In genomic region chr2:33342171-33342570, GRCh38 we compare ENCODE assay signal across 14 cellular contexts.
A peak's percentile ranks its signal among the peaks of the same experiment; 100 is the strongest.
DNase-seq lines count a peak whose midpoint lies in the region; ATAC-seq and TF ChIP-seq lines count a peak whose summit lies in the region.
"Had no signal": no experiment of that assay in that cellular context is flagged by ENCODE, and none has a peak within 500 bp of the region (broad histone marks: within the 10 kb centered on the region; RNA-seq: fewer than 3 reads in every experiment).

No MANE protein-coding gene starts in this region.

- peaks cover 6% of the 10 kb centered on the region for H3K4me1 Mint-ChIP-seq in stimulated activated memory B cell treated with anti-CD40 and anti-IgM and Interleukin-4, amounts not matched to agents 10 μg/mL and 1 μg/mL and 100 μg/mL, for 72 hours

- H3K27me3 ChIP-seq in spleen (replicated peaks in 1 of 7): no peaks in the 10 kb centered on the region
- H3K27me3 ChIP-seq: Peyer's patch had no signal

- peak overlapping the region; percentile 47 to 75 (median 60) for H3K27ac ChIP-seq in spleen
- H3K27ac ChIP-seq: Peyer's patch, SK-N-MC had no signal

- H3K27me3 Mint-ChIP-seq in stimulated activated memory B cell treated with anti-CD40 and anti-IgM and Interleukin-4, amounts not matched to agents 10 μg/mL and 1 μg/mL and 100 μg/mL, for 72 hours: peaks cover 22% of the 10 kb centered on the region

- H3K9me3 Mint-ChIP-seq in stimulated activated memory B cell treated with anti-CD40 and anti-IgM and Interleukin-4, amounts not matched to agents 10 μg/mL and 1 μg/mL and 100 μg/mL, for 72 hours: no peaks in the 10 kb centered on the region

- H3K36me3 ChIP-seq in spleen: no peaks in the 10 kb centered on the region
- H3K36me3 ChIP-seq: Peyer's patch had no signal

- no peaks in the 10 kb centered on the region for H3K9me3 ChIP-seq in spleen
- H3K9me3 ChIP-seq: Peyer's patch had no signal

- TF ChIP-seq POLR2A in spleen (IDR thresholded peaks at IDR 0.05): no peak

- intact Hi-C loops in spleen (cut with DNase I; ENCODE audit: low total_unique reads): no loop called here

- peaks cover 0 to 24% (median 4%) of the 10 kb centered on the region in 6 donors for H3K4me1 ChIP-seq in spleen
- H3K4me1 ChIP-seq: Peyer's patch had no signal

- H3K4me3 ChIP-seq in spleen: no peak overlapping the region
- H3K4me3 ChIP-seq: Peyer's patch, SK-N-MC had no signal

- TF ChIP-seq CTCF in spleen (IDR thresholded peaks at IDR 0.05 in 8 of 11, conservative IDR thresholded peaks at IDR 0.05 in 3 of 11): no peak

- no peak overlapping the region for H3K4me3 Mint-ChIP-seq in stimulated activated memory B cell treated with anti-CD40 and anti-IgM and Interleukin-4, amounts not matched to agents 10 μg/mL and 1 μg/mL and 100 μg/mL, for 72 hours
- H3K4me3 Mint-ChIP-seq: CD14-positive monocyte had no signal

- H3K36me3 Mint-ChIP-seq in stimulated activated memory B cell treated with anti-CD40 and anti-IgM and Interleukin-4, amounts not matched to agents 10 μg/mL and 1 μg/mL and 100 μg/mL, for 72 hours: no peaks in the 10 kb centered on the region
- H3K36me3 Mint-ChIP-seq: CD14-positive monocyte had no signal

- ATAC-seq in stimulated activated memory B cell treated with anti-CD40 and anti-IgM and Interleukin-4, amounts not matched to agents 10 μg/mL and 1 μg/mL and 100 μg/mL, for 72 hours: no peak
- ATAC-seq: Right ventricle myocardium inferior had no signal

- DNase-seq in HT1080 (ENCODE audit: low read depth): peak; percentile 52
- DNase-seq in NCI-H748 treated with DMSO at 0.1 percent for 48 hours (lab: John Stamatoyannopoulos, UW): peak; percentile 6
- peak; percentile 92 for DNase-seq in glomerular endothelial cell (ENCODE audit: extremely low read depth, low read depth, low spot score)
- no peak for DNase-seq in spleen
- DNase-seq in activated CD4-positive, CD25-positive, alpha-beta regulatory T cell treated with anti-CD3 and anti-CD28 coated beads, Interleukin-2, amount 50 U/mL, for 72 hours: no peak
- DNase-seq in NCI-H1048 (lab: John Stamatoyannopoulos, UW): no peak
- DNase-seq: AML-193, DMS 273 treated with DMSO at 0.1 percent for 48 hours, EL, Peyer's patch had no signal

- 56 to 77% (median 67%) methylated on average over 5 of the region's 5 CpGs for WGBS in spleen, 5 donors

- no peak overlapping the region for H3K27ac Mint-ChIP-seq in stimulated activated memory B cell treated with anti-CD40 and anti-IgM and Interleukin-4, amounts not matched to agents 10 μg/mL and 1 μg/mL and 100 μg/mL, for 72 hours
- H3K27ac Mint-ChIP-seq: CD14-positive monocyte had no signal

Comparison
In these comparisons a context has a peak if more than half of its experiments do, and no peak if none do; other contexts are left out.
1. DNase-seq: peak in HT1080 (single experiment), NCI-H748 treated with DMSO at 0.1 percent for 48 hours (single experiment) and glomerular endothelial cell (single experiment); none in spleen (single experiment), activated CD4-positive, CD25-positive, alpha-beta regulatory T cell treated with anti-CD3 and anti-CD28 coated beads, Interleukin-2, amount 50 U/mL, for 72 hours (single experiment) and NCI-H1048 (single experiment).